ENCODE assay signal across 9 cellular contexts in genomic region chr2:39871291-39871761, GRCh38.
DNase-seq lines count a peak whose midpoint lies in the region; ATAC-seq and TF ChIP-seq lines count a peak whose summit lies in the region.
"Had no signal": no experiment of that assay in that cellular context is flagged by ENCODE, and none has a peak within 500 bp of the region (broad histone marks: within the 10 kb centered on the region; RNA-seq: fewer than 3 reads in every experiment).

No MANE protein-coding gene starts in this region.

- H3K27me3 ChIP-seq in GM23248 (replicated peaks; ENCODE audit: insufficient read depth) (no peaks in the 10 kb centered on the region), uterus (no peaks in the 10 kb centered on the region)

- H3K4me1 ChIP-seq in GM23248 (ENCODE audit: insufficient read depth) (peaks cover 33% of the 10 kb centered on the region), uterus (no peaks in the 10 kb centered on the region)
- H3K4me1 ChIP-seq: HAP-1 had no signal

- no peaks in the 10 kb centered on the region for H3K36me3 ChIP-seq in GM23248 (ENCODE audit: low read depth)
- H3K36me3 ChIP-seq in uterus: no peaks in the 10 kb centered on the region
- H3K36me3 ChIP-seq: HAP-1 had no signal

- H3F3A ChIP-seq in GM23248 (ENCODE audit: insufficient read depth): peaks cover 38% of the 10 kb centered on the region

- in situ Hi-C loops in GM23248 (cut with MboI): no loop called here

- no peak for TF ChIP-seq POLR2A in uterus (IDR thresholded peaks at IDR 0.05)

- WGBS in GM23248 (ENCODE audit: low coverage in 1 of 2, low lambda C conversion rate in 2 of 2, missing lambda C conversion rate in 2 of 2), 2 experiments: 1 to 2% methylated on average over 7 of the region's 7 CpGs

- no peak for ATAC-seq in GM19351 (IDR thresholded peaks at IDR 0.05; ENCODE audit: unreplicated experiment)
- ATAC-seq: K562 had no signal

- no peak overlapping the region for H2AFZ ChIP-seq in GM23248

- peak overlapping the region; percentile 56 for H3K4me2 ChIP-seq in GM23248 (ENCODE audit: unreplicated experiment)

- peak; percentile 88 for DNase-seq in GM23248
- DNase-seq in NCI-H524 (lab: John Stamatoyannopoulos, UW): peak; percentile 72 to 90
- peak; percentile 53 for DNase-seq in dermis blood vessel endothelial cell
- peak; percentile 26 for DNase-seq in renal cortical epithelial cell (ENCODE audit: low read depth)
- DNase-seq in NCI-H1930 (lab: John Stamatoyannopoulos, UW): no peak
- no peak for DNase-seq in uterus

- intact Hi-C loops in uterus (cut with DNase I; ENCODE audit: low total_unique reads): no loop called here

- H3K4me3 ChIP-seq in GM23248 (no peak overlapping the region), uterus (no peak overlapping the region)
- H3K4me3 ChIP-seq: HAP-1, K562 had no signal

- H3K9me3 ChIP-seq in GM23248 (ENCODE audit: low read depth) (no peaks in the 10 kb centered on the region), uterus (no peaks in the 10 kb centered on the region)
- H3K9me3 ChIP-seq: HAP-1 had no signal

- H3K79me2 ChIP-seq in GM23248 (ENCODE audit: insufficient read depth): no peaks in the 10 kb centered on the region

- H4K20me1 ChIP-seq in GM23248 (ENCODE audit: insufficient read depth): no peaks in the 10 kb centered on the region

- no peak for TF ChIP-seq CTCF in uterus (IDR thresholded peaks at IDR 0.05)

- H3K27ac ChIP-seq in GM23248 (peak overlapping the region; percentile 25), uterus (no peak overlapping the region)

- no peak overlapping the region for H3K9ac ChIP-seq in GM23248

- no peaks in the 10 kb centered on the region for H3K9me2 ChIP-seq in GM23248 (ENCODE audit: insufficient read depth)

Comparison
In these comparisons a context has a peak if more than half of its experiments do, and no peak if none do; other contexts are left out.
1. DNase-seq: peak in GM23248 (single experiment), NCI-H524 (2 of 2), dermis blood vessel endothelial cell (single experiment) and renal cortical epithelial cell (single experiment); none in NCI-H1930 (0 of 2) and uterus (0 of 2).